Comparison of ENCODE assay signal across 14 cellular contexts in the genomic region with DNA sequence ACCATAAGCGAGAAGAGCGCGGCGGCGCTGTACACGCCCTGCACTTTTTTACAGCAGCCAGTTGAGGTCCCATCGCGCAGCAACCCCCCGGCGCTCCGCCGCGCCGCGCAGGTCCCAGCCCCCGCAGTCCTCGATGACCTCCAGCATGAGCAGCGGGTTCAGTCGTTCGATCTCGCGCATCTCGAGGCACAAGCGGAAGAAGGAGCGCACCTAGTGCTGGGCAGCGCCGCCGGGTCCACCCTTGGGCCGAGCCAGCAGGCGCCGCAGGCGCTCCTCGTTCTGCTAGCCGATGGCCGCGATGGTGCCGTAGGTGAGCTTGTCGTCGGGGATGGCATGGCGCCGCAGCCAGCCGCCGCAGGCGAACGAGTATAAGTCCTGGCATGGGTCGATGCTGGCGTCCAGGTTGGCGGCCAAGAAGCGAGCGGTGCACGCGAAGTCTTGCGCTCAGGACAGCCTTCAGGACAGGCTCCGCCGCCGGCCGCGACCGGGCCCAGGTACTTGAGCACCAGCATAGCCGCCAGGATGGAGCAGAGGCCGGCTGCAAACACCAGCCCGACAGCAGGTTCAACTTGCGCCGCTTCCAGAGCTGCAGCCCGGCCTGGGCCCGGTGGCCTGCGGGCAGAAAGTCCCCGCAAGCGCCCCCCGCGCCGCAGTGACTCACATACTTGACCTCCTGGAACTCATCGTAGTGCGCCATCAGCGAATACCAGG. TPM values are rescaled to one million over a fixed set of nuclear protein-coding genes. Genes with fewer than 3 reads are reported as not detected.
DNase-seq lines count a peak whose midpoint lies in the region; ATAC-seq, FAIRE-seq and TF ChIP-seq lines count a peak whose summit lies in the region.
"Had no signal": no experiment of that assay in that cellular context is flagged by ENCODE, and none has a peak within 500 bp of the region (broad histone marks: within the 10 kb centered on the region; RNA-seq: fewer than 3 reads in every experiment).

No MANE protein-coding gene starts in this region.

- H3K4me3 ChIP-seq in H1 (ENCODE audit: extremely low read depth in 1 of 4, insufficient read depth in 2 of 4, low read depth in 3 of 4, low read length in 4 of 4) (peak overlapping the region; percentile 55 to 65 (median 63)), lower lobe of right lung (peak overlapping the region; percentile 39), upper lobe of right lung (peak overlapping the region; percentile 36)
- H3K4me3 ChIP-seq: transverse colon had no signal

- 3% methylated on average over 64 of the region's 75 CpGs; no CpG with 5 or more reads in 1 of the 2 experiments for WGBS in H1 (ENCODE audit: extremely low coverage in 1 of 2, insufficient coverage in 1 of 2, insufficient read length in 1 of 2, insufficient replicate concordance in 2 of 2, low coverage in 1 of 2, low lambda C conversion rate in 2 of 2, missing lambda C conversion rate in 1 of 2), 2 experiments

- ATAC-seq in lower lobe of right lung (peak; percentile 71 to 72), upper lobe of right lung (peak; percentile 64)
- no peak for ATAC-seq in stimulated activated memory B cell treated with anti-CD40 and anti-IgM and Interleukin-4, amounts not matched to agents 10 μg/mL and 1 μg/mL and 100 μg/mL, for 72 hours

- TF ChIP-seq POLR2A in H1 (IDR thresholded peaks at IDR 0.05; ENCODE audit: control extremely low read depth in 1 of 2, low read depth in 2 of 2, low read length in 2 of 2) = 0 out of 3 replicates have a peak, but pooled peaks of 1 of the 2 experiments have one; percentile 4

- peak overlapping the region in 1 of 4 experiments; percentile 4; a peak in 3 of 7 replicates for H3K9ac ChIP-seq in H1 (replicated peaks in 1 of 4; ENCODE audit: extremely low read depth in 1 of 4, low read depth in 3 of 4, low read length in 3 of 4)

- no peaks in the 10 kb centered on the region for H3K9me3 ChIP-seq in H1 (ENCODE audit: insufficient read depth in 2 of 2, low read depth in 1 of 2, low read length in 1 of 2)
- no peaks in the 10 kb centered on the region for H3K9me3 ChIP-seq in lower lobe of right lung
- no peaks in the 10 kb centered on the region for H3K9me3 ChIP-seq in upper lobe of right lung
- H3K9me3 ChIP-seq: transverse colon had no signal

- peak overlapping the region; percentile 54 for H4K91ac ChIP-seq in H1 (replicated peaks; ENCODE audit: insufficient read length, low read length)

- H3K27ac Mint-ChIP-seq in stimulated activated memory B cell treated with anti-CD40 and anti-IgM and Interleukin-4, amounts not matched to agents 10 μg/mL and 1 μg/mL and 100 μg/mL, for 72 hours = no peak overlapping the region

- peaks cover 5 to 29% (median 13%) of the 10 kb centered on the region in 4 experiments for H3K4me1 ChIP-seq in H1 (replicated peaks in 1 of 4; ENCODE audit: control insufficient read depth in 3 of 4, insufficient read depth in 4 of 4, low read length in 3 of 4)
- peaks cover 4% of the 10 kb centered on the region for H3K4me1 ChIP-seq in lower lobe of right lung
- no peaks in the 10 kb centered on the region for H3K4me1 ChIP-seq in upper lobe of right lung

- H3K23ac ChIP-seq in H1 (ENCODE audit: insufficient read length) = no peak overlapping the region

- H2BK5ac ChIP-seq in H1 (ENCODE audit: low read depth, low read length) = no peak overlapping the region; the same call in 1 of the 2 replicates

- peak overlapping the region; percentile 29; the same call in 1 of the 2 replicates for H2BK15ac ChIP-seq in H1 (ENCODE audit: low read length)

- H3K79me1 ChIP-seq in H1 (ENCODE audit: low read depth, low read length) = no peaks in the 10 kb centered on the region

- peak overlapping the region; percentile 45 for H4K5ac ChIP-seq in H1 (ENCODE audit: insufficient read length, low read depth, low read length)

- peak; percentile 56 for DNase-seq in NCI-H510A treated with DMSO at 0.1 percent for 48 hours (lab: John Stamatoyannopoulos, UW)
- DNase-seq in NCI-H510A (lab: John Stamatoyannopoulos, UW) = no peak
- DNase-seq in H1 (ENCODE audit: low read depth in 1 of 2, low spot score in 2 of 2) = peak in 1 of 2 experiments; percentile 74
- no peak for DNase-seq in lower lobe of right lung
- peak; percentile 70 for DNase-seq in upper lobe of right lung
- DNase-seq in head of caudate nucleus = no peak
- no peak for DNase-seq in NOMO-1 treated with dmso at 0.1 percent for 144 hours (lab: John Stamatoyannopoulos, UW; ENCODE audit: unreplicated experiment)
- DNase-seq: activated CD8-positive, alpha-beta memory T cell treated with anti-CD3 and anti-CD28 coated beads, Interleukin-2, amount 50 U/mL, for 48 hours; DMS 273 treated with DMSO at 0.1 percent for 48 hours; NCI-H69; Right ventricle myocardium superior; transverse colon had no signal

- H2AK5ac ChIP-seq in H1 (ENCODE audit: low read depth, low read length) = no peak overlapping the region

- H4K8ac ChIP-seq in H1 (ENCODE audit: extremely low read depth, insufficient read depth, low read length) = peak overlapping the region; percentile 69; the same call in 1 of the 2 replicates

- H3K4me2 ChIP-seq in H1 (ENCODE audit: insufficient read depth in 1 of 2, low read depth in 2 of 2, low read length in 2 of 2) = peak overlapping the region; percentile 78 to 96

- peaks cover 0 to 4% of the 10 kb centered on the region in 2 experiments for H4K20me1 ChIP-seq in H1 (replicated peaks in 1 of 2; ENCODE audit: control insufficient read depth in 1 of 2, insufficient read depth in 2 of 2, low read length in 2 of 2)

- POLR2A ChIA-PET in H1 (lab: Charles Lee; ENCODE audit: partially characterized antibody) = interaction anchor here (0.6 to 5.0 kb wide), 13 partner anchors 9 to 453 kb away, joined by 3 to 57 read pairs (median 3); no protein-coding TSS in a partner anchor

- no peak overlapping the region for H3K4me3 Mint-ChIP-seq in stimulated activated memory B cell treated with anti-CD40 and anti-IgM and Interleukin-4, amounts not matched to agents 10 μg/mL and 1 μg/mL and 100 μg/mL, for 72 hours

- H3K36me3 ChIP-seq in H1 (ENCODE audit: control insufficient read depth in 2 of 4, insufficient read depth in 4 of 4, low read length in 3 of 4) (no peaks in the 10 kb centered on the region; a peak in 2 of 8 replicates), lower lobe of right lung (no peaks in the 10 kb centered on the region), upper lobe of right lung (no peaks in the 10 kb centered on the region)
- H3K36me3 ChIP-seq: transverse colon had no signal

- peaks cover 16% of the 10 kb centered on the region for H3K4me1 Mint-ChIP-seq in stimulated activated memory B cell treated with anti-CD40 and anti-IgM and Interleukin-4, amounts not matched to agents 10 μg/mL and 1 μg/mL and 100 μg/mL, for 72 hours

- H2BK120ac ChIP-seq in H1 (replicated peaks; ENCODE audit: low read depth, low read length) = peak overlapping the region; percentile 14

- H3K27me3 ChIP-seq in H1 (replicated peaks in 1 of 4; ENCODE audit: control insufficient read depth in 3 of 4, extremely low read depth in 1 of 4, insufficient read depth in 3 of 4, low read length in 3 of 4) = peaks cover 22 to 66% (median 62%) of the 10 kb centered on the region in 4 experiments
- peaks cover 69% of the 10 kb centered on the region for H3K27me3 ChIP-seq in lower lobe of right lung (ENCODE audit: low read depth)
- H3K27me3 ChIP-seq in upper lobe of right lung = peaks cover 64% of the 10 kb centered on the region

- no peak overlapping the region; the same call in 1 of the 2 replicates for H2AFZ ChIP-seq in H1 (ENCODE audit: low read length)

- no peak for TF ChIP-seq RAD21 in H1 (IDR thresholded peaks at IDR 0.05 in 1 of 2, conservative IDR thresholded peaks at IDR 0.05 in 1 of 2; ENCODE audit: low read depth in 2 of 2, low read length in 2 of 2)

- no peak overlapping the region for H3K14ac ChIP-seq in H1 (ENCODE audit: insufficient read length)

- H2BK12ac ChIP-seq in H1 (ENCODE audit: low read depth, low read length) = peak overlapping the region; percentile 80; the same call in 1 of the 2 replicates

- no peak for FAIRE-seq in H1 (lab: Jason Lieb, UNC)

- no peak for TF ChIP-seq EP300 in H1 (IDR thresholded peaks at IDR 0.05; ENCODE audit: borderline replicate concordance in 1 of 2, low read depth in 2 of 2, low read length in 2 of 2)

- H3K36me3 Mint-ChIP-seq in stimulated activated memory B cell treated with anti-CD40 and anti-IgM and Interleukin-4, amounts not matched to agents 10 μg/mL and 1 μg/mL and 100 μg/mL, for 72 hours = no peaks in the 10 kb centered on the region

- peaks cover 57% of the 10 kb centered on the region for H3K27me3 Mint-ChIP-seq in stimulated activated memory B cell treated with anti-CD40 and anti-IgM and Interleukin-4, amounts not matched to agents 10 μg/mL and 1 μg/mL and 100 μg/mL, for 72 hours

- H2BK20ac ChIP-seq in H1 (ENCODE audit: low read length) = peak overlapping the region; percentile 72; the same call in 1 of the 2 replicates

- H3K18ac ChIP-seq in H1 (ENCODE audit: extremely low read depth, low read length) = peak overlapping the region; percentile 90

- H3K79me2 ChIP-seq in H1 (ENCODE audit: control insufficient read depth in 1 of 2, insufficient read depth in 2 of 2, low read length in 2 of 2) = no peaks in the 10 kb centered on the region

- peaks cover 29% of the 10 kb centered on the region; the same call in 1 of the 2 replicates for H3K23me2 ChIP-seq in H1 (ENCODE audit: low read depth, low read length)

- CTCF ChIA-PET in H1 (lab: Charles Lee; ENCODE audit: partially characterized antibody) = interaction anchor here (0.9 to 2.8 kb wide), 11 partner anchors 11 to 459 kb away, joined by 3 to 23 read pairs (median 4); no protein-coding TSS in a partner anchor

- TF ChIP-seq CTCF in H1 (IDR thresholded peaks at IDR 0.05; ENCODE audit: control extremely low read depth in 1 of 3, insufficient read depth in 1 of 3, low read depth in 1 of 3, low read length in 3 of 3) = 0 out of 4 replicates have a peak, but pooled peaks of 1 of the 3 experiments have one; percentile 0
- no peak for TF ChIP-seq CTCF in lower lobe of right lung (IDR thresholded peaks at IDR 0.05)
- no peak for TF ChIP-seq CTCF in upper lobe of right lung (IDR thresholded peaks at IDR 0.05)

- H3K4ac ChIP-seq in H1 (replicated peaks; ENCODE audit: insufficient read length, low read depth, low read length) = peak overlapping the region; percentile 78

- peaks cover 4% of the 10 kb centered on the region for H3K9me3 Mint-ChIP-seq in stimulated activated memory B cell treated with anti-CD40 and anti-IgM and Interleukin-4, amounts not matched to agents 10 μg/mL and 1 μg/mL and 100 μg/mL, for 72 hours

- H3K27ac ChIP-seq in H1 (ENCODE audit: low read depth, low read length) (no peak overlapping the region), lower lobe of right lung (peak overlapping the region; percentile 75), upper lobe of right lung (peak overlapping the region; percentile 66)
- H3K27ac ChIP-seq: transverse colon had no signal

- intact Hi-C loops in lower lobe of right lung (cut with DNase I) (no loop called here), upper lobe of right lung (cut with DNase I) (no loop called here), head of caudate nucleus (cut with DNase I) (no loop called here)

- no peak overlapping the region for H3K56ac ChIP-seq in H1 (replicated peaks; ENCODE audit: insufficient read length, low read depth, low read length)

RNA-seq across cellular contexts. Expression of gene ALPP, which starts 8.3 kb away (rescaled TPM):
- 0.15 TPM in 1 of 2 replicates, not detected in the other for total RNA-seq in H1 (2021; fragmentation: NEBNext Ultra II Directional; extraction: Animal tissue kit (Norgen Biotek cat#: 25700))
- 0.15 and 0.20 TPM in 2 replicates for polyA plus RNA-seq in H1 (2011; rRNA removed)
- 0.06 TPM for polyA plus RNA-seq in H1 (2011; cell fraction: cytosol; rRNA removed)
- polyA plus RNA-seq in H1 (2011; cell fraction: nucleus; rRNA removed) = 0.19 TPM
- 0.28 to 0.85 TPM (median 0.65 TPM) in 4 replicates for polyA plus RNA-seq in H1 (2012, experiment 1 of 2)
- 0.07 TPM for polyA plus RNA-seq in H1 (2012, experiment 2 of 2)
- polyA plus RNA-seq in H1 (2013, experiment 1 of 2) = 0.12 TPM
- polyA plus RNA-seq in H1 (2013, experiment 2 of 2) = 0.06 TPM
- polyA minus RNA-seq in H1 (2011; rRNA and poly(A)+ RNA removed) = 0.06 and 0.07 TPM in 2 replicates
- not detected for polyA minus RNA-seq in H1 (2011; cell fraction: cytosol; rRNA and poly(A)+ RNA removed)
- not detected for polyA minus RNA-seq in H1 (2011; cell fraction: nucleus; rRNA and poly(A)+ RNA removed)
- 6.0 TPM for total RNA-seq in lower lobe of right lung
- 9.5 TPM for total RNA-seq in upper lobe of right lung
- total RNA-seq: glomerular endothelial cell, Right ventricle myocardium superior, transverse colon had no signal

RNA-seq across cellular contexts. Expression of gene ALPG, which starts 19.7 kb away (rescaled TPM):
- total RNA-seq in H1 (2021; fragmentation: NEBNext Ultra II Directional; extraction: Animal tissue kit (Norgen Biotek cat#: 25700)) = 0.56 and 0.75 TPM in 2 replicates
- 2.1 and 3.2 TPM in 2 replicates for polyA plus RNA-seq in H1 (2011; rRNA removed)
- polyA plus RNA-seq in H1 (2011; cell fraction: cytosol; rRNA removed) = 1.2 TPM
- polyA plus RNA-seq in H1 (2011; cell fraction: nucleus; rRNA removed) = 2.3 TPM
- polyA plus RNA-seq in H1 (2012, experiment 1 of 2) = 1.1 to 3.0 TPM (median 2.2 TPM) in 4 replicates
- 1.0 TPM for polyA plus RNA-seq in H1 (2012, experiment 2 of 2)
- polyA plus RNA-seq in H1 (2013, experiment 1 of 2) = 1.4 TPM
- polyA plus RNA-seq in H1 (2013, experiment 2 of 2) = 1.1 TPM
- 0.44 and 0.57 TPM in 2 replicates for polyA minus RNA-seq in H1 (2011; rRNA and poly(A)+ RNA removed)
- 0.88 TPM for polyA minus RNA-seq in H1 (2011; cell fraction: cytosol; rRNA and poly(A)+ RNA removed)
- 0.70 TPM for polyA minus RNA-seq in H1 (2011; cell fraction: nucleus; rRNA and poly(A)+ RNA removed)
- 0.53 TPM for total RNA-seq in lower lobe of right lung
- total RNA-seq in upper lobe of right lung = 0.49 TPM
- total RNA-seq: glomerular endothelial cell, Right ventricle myocardium superior, transverse colon had no signal

Comparison
In these comparisons a context has a peak if more than half of its experiments do, and no peak if none do; other contexts are left out.
1. DNase-seq: peak in NCI-H510A treated with DMSO at 0.1 percent for 48 hours (single experiment) and upper lobe of right lung (single experiment); none in NCI-H510A (single experiment), lower lobe of right lung (single experiment), head of caudate nucleus (0 of 42) and NOMO-1 treated with dmso at 0.1 percent for 144 hours (single experiment).
2. Peak in every context shown above with its lines, with median percentiles within 50 percentile points of each other: H3K4me3 ChIP-seq.